In the genomic region with DNA sequence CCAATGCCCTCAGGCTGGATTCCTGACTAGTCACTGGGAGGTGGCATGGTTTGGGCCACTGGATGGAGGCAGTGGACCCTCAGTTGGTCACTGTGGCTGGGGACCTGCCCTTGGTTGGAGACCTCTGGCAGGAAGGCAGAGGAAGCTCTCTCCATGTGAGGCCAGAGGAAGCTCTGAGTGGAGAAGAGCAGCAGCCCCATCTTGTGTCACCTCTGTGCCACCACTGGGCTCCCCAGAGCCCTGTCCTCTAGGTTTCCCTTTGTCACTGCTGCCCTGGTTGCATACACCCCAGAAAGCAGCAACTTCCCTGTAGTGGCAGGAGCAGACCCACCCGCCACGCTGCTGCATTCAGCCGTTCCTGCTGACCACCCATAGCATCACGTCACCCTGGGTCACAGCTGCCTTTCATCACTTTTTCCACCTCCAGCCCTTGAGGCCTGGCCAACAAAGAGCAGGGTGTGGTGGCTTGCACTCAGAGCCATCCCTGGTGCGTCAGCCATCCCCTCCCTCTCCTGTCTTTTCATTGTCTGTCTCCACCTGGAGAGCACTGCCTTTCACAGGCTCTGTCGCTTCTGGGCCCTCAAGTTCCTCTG, we compare ENCODE assay signal across 1 cellular context.
TF ChIP-seq lines count a peak whose summit lies in the region.

No MANE protein-coding gene starts in this region.

TF ChIP-seq in H1, 55 proteins besides CTCF, POLR2A, EP300 and RAD21:
- TF ChIP-seq TAF7 (optimal IDR thresholded peaks at IDR 0.05; ENCODE audit: borderline replicate concordance, low read depth, low read length) (no peak), KDM5A (IDR thresholded peaks at IDR 0.05; ENCODE audit: low read length) (no peak), CHD1 (IDR thresholded peaks at IDR 0.05; ENCODE audit: low read depth, low read length) (no peak), YY1 (IDR thresholded peaks at IDR 0.05; ENCODE audit: low read depth, low read length) (no peak), MAFK (IDR thresholded peaks at IDR 0.05; ENCODE audit: low read depth, low read length) (no peak), JUN (IDR thresholded peaks at IDR 0.05; ENCODE audit: low read depth, low read length) (no peak), RBBP5 (IDR thresholded peaks at IDR 0.05; ENCODE audit: borderline replicate concordance, low read depth, low read length) (no peak), CREB1 (IDR thresholded peaks at IDR 0.05) (no peak), JUND (IDR thresholded peaks at IDR 0.05; ENCODE audit: low read length) (no peak), SIN3A (conservative IDR thresholded peaks at IDR 0.05 in 1 of 2, IDR thresholded peaks at IDR 0.05 in 1 of 2; ENCODE audit: low read depth in 1 of 2, low read length in 2 of 2) (no peak)
